In genomic region chr3:119352235-119352634, GRCh38 we compare ENCODE assay signal across 9 cellular contexts. TPM values are rescaled to one million over a fixed set of nuclear protein-coding genes. Genes with fewer than 3 reads are reported as not detected.
DNase-seq lines count a peak whose midpoint lies in the region; ATAC-seq, FAIRE-seq and TF ChIP-seq lines count a peak whose summit lies in the region.
"Had no signal": no experiment of that assay in that cellular context is flagged by ENCODE, and none has a peak within 500 bp of the region (broad histone marks: within the 10 kb centered on the region; RNA-seq: fewer than 3 reads in every experiment).

No MANE protein-coding gene starts in this region.

- no peaks in the 10 kb centered on the region for H3K9me1 ChIP-seq in K562 (ENCODE audit: control insufficient read depth, insufficient read depth, low read length)

- no peak overlapping the region for H3K27ac Mint-ChIP-seq in activated T-helper 1 cell treated with anti-CD3 and anti-CD28 coated beads, Interleukin-12 subunit alpha, Interleukin-12 subunit beta, Interleukin-2, Interleukin-4 antibody, amounts not matched to agents 30 ng/mL and 10 ng/mL and 1 ng/mL, durations not matched to agents 14 hours and 24 hours and 36 hours
- H3K27ac Mint-ChIP-seq in MCF 10A (ENCODE audit: low read depth, unreplicated experiment), result no peak overlapping the region

- H3K4me3 Mint-ChIP-seq in activated T-helper 1 cell treated with anti-CD3 and anti-CD28 coated beads, Interleukin-12 subunit alpha, Interleukin-12 subunit beta, Interleukin-2, Interleukin-4 antibody, amounts not matched to agents 30 ng/mL and 10 ng/mL and 1 ng/mL, durations not matched to agents 14 hours and 24 hours and 36 hours, result no peak overlapping the region
- no peak overlapping the region for H3K4me3 Mint-ChIP-seq in MCF 10A (ENCODE audit: unreplicated experiment)

- BruUV-seq in OCI-LY7 (replicated peaks; lab: Mats Ljungman, UMichigan), result no TSS peak
- no TSS peak for BruUV-seq in K562 (replicated peaks; lab: Mats Ljungman, UMichigan)
- no TSS peak for BruUV-seq in MCF 10A (replicated peaks; lab: Mats Ljungman, UMichigan)

- no peak for TF ChIP-seq POLR2A in K562 (conservative IDR thresholded peaks at IDR 0.05)

- TF ChIP-seq EP300 in K562 (IDR thresholded peaks at IDR 0.05; ENCODE audit: low read length), result no peak

- H3K36me3 ChIP-seq in OCI-LY7 (ENCODE audit: insufficient read depth, low read length) (no peaks in the 10 kb centered on the region), K562 (ENCODE audit: control insufficient read depth, insufficient read depth, low read length) (no peaks in the 10 kb centered on the region)

- peak; percentile 72 for DNase-seq in OCI-LY7 (ENCODE audit: low spot score)
- peak in 1 of 4 experiments; percentile 36 for DNase-seq in K562 (ENCODE audit: extremely low read depth in 1 of 4, low spot score in 3 of 4)
- peak; percentile 7 to 34 (median 23) for DNase-seq in stimulated activated CD4-positive, alpha-beta T cell treated with anti-CD3 and anti-CD28 coated beads, Interleukin-12 subunit alpha, Interleukin-12 subunit beta, amount 100 ng/mL, for 48 hours (ENCODE audit: low read depth in 2 of 3, low spot score in 1 of 3)
- no peak for DNase-seq in activated T-helper 1 cell treated with anti-CD3 and anti-CD28 coated beads, Interleukin-12 subunit alpha, Interleukin-12 subunit beta, Interleukin-2, Interleukin-4 antibody, amounts not matched to agents 30 ng/mL and 10 ng/mL and 1 ng/mL, durations not matched to agents 14 hours and 24 hours and 36 hours (ENCODE audit: low spot score)
- DNase-seq in NCI-H526 treated with DMSO at 0.1 percent for 48 hours (lab: John Stamatoyannopoulos, UW), result no peak
- DNase-seq in MCF 10A (ENCODE audit: unreplicated experiment), result no peak
- DNase-seq: left cardiac atrium had no signal

- peaks cover 25% of the 10 kb centered on the region for H3K4me1 ChIP-seq in OCI-LY7 (ENCODE audit: insufficient read depth, low read length, poor library complexity, severe bottlenecking)
- peaks cover 0 to 7% of the 10 kb centered on the region in 2 experiments; a peak in 4 of 5 replicates for H3K4me1 ChIP-seq in K562 (replicated peaks in 1 of 2; ENCODE audit: control insufficient read depth in 2 of 2, insufficient read depth in 2 of 2, low read length in 2 of 2)

- H3K27ac ChIP-seq in OCI-LY7 (ENCODE audit: low read depth, low read length, poor library complexity, severe bottlenecking) (peak overlapping the region; percentile 37), K562 (ENCODE audit: extremely low read depth, low read depth, low read length) (no peak overlapping the region)

- ATAC-seq in GM18517 (IDR thresholded peaks at IDR 0.05; ENCODE audit: unreplicated experiment), result peak; percentile 96
- ATAC-seq in HG02763 (IDR thresholded peaks at IDR 0.05; ENCODE audit: unreplicated experiment), result peak; percentile 98
- peak; percentile 70 for ATAC-seq in K562

- TF ChIP-seq CTCF in OCI-LY7 (conservative IDR thresholded peaks at IDR 0.05; ENCODE audit: low read length), result no peak
- no peak for TF ChIP-seq CTCF in K562 (IDR thresholded peaks at IDR 0.05 in 2 of 3, conservative IDR thresholded peaks at IDR 0.05 in 1 of 3; ENCODE audit: insufficient read depth in 2 of 3, low read depth in 1 of 3, low read length in 3 of 3)
- TF ChIP-seq CTCF in MCF 10A (IDR thresholded peaks at IDR 0.05; ENCODE audit: unreplicated experiment), result no peak

- 0 out of 4 replicates have a peak, but pooled peaks of 1 of the 2 experiments have one; percentile 2 for TF ChIP-seq RAD21 in K562 (CRISPR knock-in tag; conservative IDR thresholded peaks at IDR 0.05 in 1 of 2, IDR thresholded peaks at IDR 0.05 in 1 of 2)

- peaks cover 28% of the 10 kb centered on the region for H3K27me3 Mint-ChIP-seq in activated T-helper 1 cell treated with anti-CD3 and anti-CD28 coated beads, Interleukin-12 subunit alpha, Interleukin-12 subunit beta, Interleukin-2, Interleukin-4 antibody, amounts not matched to agents 30 ng/mL and 10 ng/mL and 1 ng/mL, durations not matched to agents 14 hours and 24 hours and 36 hours (ENCODE audit: insufficient read depth)
- no peaks in the 10 kb centered on the region for H3K27me3 Mint-ChIP-seq in MCF 10A (ENCODE audit: insufficient read depth, unreplicated experiment)

- H3K4me2 ChIP-seq in OCI-LY7 (ENCODE audit: low read length), result peak overlapping the region; percentile 58
- H3K4me2 ChIP-seq in K562 (ENCODE audit: insufficient read depth, low read length), result no peak overlapping the region

- no peaks in the 10 kb centered on the region for H3K9me2 ChIP-seq in OCI-LY7 (ENCODE audit: insufficient read depth, low read length)

- no peak overlapping the region for H3K9ac ChIP-seq in K562 (ENCODE audit: insufficient read depth in 1 of 2, low read depth in 2 of 2, low read length in 2 of 2)

- H3K79me2 ChIP-seq in OCI-LY7 (ENCODE audit: insufficient read depth, low read depth, low read length) (no peaks in the 10 kb centered on the region), K562 (ENCODE audit: control insufficient read depth, insufficient read depth, low read length) (no peaks in the 10 kb centered on the region)

- peaks cover 19% of the 10 kb centered on the region for H3K4me1 Mint-ChIP-seq in activated T-helper 1 cell treated with anti-CD3 and anti-CD28 coated beads, Interleukin-12 subunit alpha, Interleukin-12 subunit beta, Interleukin-2, Interleukin-4 antibody, amounts not matched to agents 30 ng/mL and 10 ng/mL and 1 ng/mL, durations not matched to agents 14 hours and 24 hours and 36 hours (ENCODE audit: low read depth)
- peaks cover 5% of the 10 kb centered on the region for H3K4me1 Mint-ChIP-seq in MCF 10A (ENCODE audit: insufficient read depth, unreplicated experiment)

- no peaks in the 10 kb centered on the region for H3K36me3 Mint-ChIP-seq in activated T-helper 1 cell treated with anti-CD3 and anti-CD28 coated beads, Interleukin-12 subunit alpha, Interleukin-12 subunit beta, Interleukin-2, Interleukin-4 antibody, amounts not matched to agents 30 ng/mL and 10 ng/mL and 1 ng/mL, durations not matched to agents 14 hours and 24 hours and 36 hours (ENCODE audit: low read depth)
- no peaks in the 10 kb centered on the region for H3K36me3 Mint-ChIP-seq in MCF 10A (ENCODE audit: insufficient read depth, unreplicated experiment)

- peaks cover 0 to 3% of the 10 kb centered on the region in 2 experiments; a peak in 2 of 5 replicates for H3K27me3 ChIP-seq in K562 (ENCODE audit: control insufficient read depth in 2 of 2, insufficient read depth in 2 of 2, low read length in 2 of 2)

- in situ Hi-C loops in K562 (cut with MboI), result no loop called here

- intact Hi-C loops in OCI-LY7 (cut with micrococcal nuclease; ENCODE audit: unreplicated experiment) (loop anchor here (5.0 to 10.0 kb wide), 2 partner anchors 55 to 467 kb away; no protein-coding TSS in a partner anchor), K562 (cut with micrococcal nuclease) (loop anchor here (2.0 to 10.0 kb wide), 2 partner anchors 77 to 467 kb away; no protein-coding TSS in a partner anchor), MCF 10A (cut with micrococcal nuclease) (no loop called here)
- intact Hi-C loops in activated T-helper 1 cell treated with anti-CD3 and anti-CD28 coated beads, Interleukin-12 subunit alpha, Interleukin-12 subunit beta, Interleukin-2, Interleukin-4 antibody, amounts not matched to agents 30 ng/mL and 10 ng/mL and 1 ng/mL, durations not matched to agents 14 hours and 24 hours and 36 hours (cut with micrococcal nuclease), result loop anchor here (1.0 to 5.0 kb wide), 4 partner anchors 29 to 470 kb away; partner anchors contain the start of genes ARHGAP31 and TEX55

- no peak overlapping the region for H3K4me3 ChIP-seq in OCI-LY7 (ENCODE audit: low read depth, low read length, poor library complexity, severe bottlenecking)
- no peak overlapping the region for H3K4me3 ChIP-seq in K562

- WGBS in K562 (ENCODE audit: insufficient coverage, low coverage, missing lambda C conversion rate), result 2% methylated on average over 4 of the region's 4 CpGs

- H2AFZ ChIP-seq in OCI-LY7 (ENCODE audit: low read length) (no peak overlapping the region; the same call in 1 of the 2 replicates), K562 (ENCODE audit: low read depth, low read length) (no peak overlapping the region)

- H4K20me1 ChIP-seq in OCI-LY7 (ENCODE audit: insufficient read depth, low read length) (no peaks in the 10 kb centered on the region), K562 (replicated peaks; ENCODE audit: control insufficient read depth, insufficient read depth, low read length) (no peaks in the 10 kb centered on the region)

- POLR2A ChIA-PET in OCI-LY7 (lab: Charles Lee), result interaction anchor here (0.6 to 2.4 kb wide), 10 partner anchors 10 to 111 kb away, joined by 3 to 12 read pairs (median 3); partner anchors contain the start of genes B4GALT4 and TMEM39A
- POLR2A ChIA-PET in K562 (lab: Yijun Ruan, JAX), result interaction anchor here (0.6 to 1.9 kb wide), 3 partner anchors 10 to 54 kb away, joined by 3 to 5 read pairs (median 3); no protein-coding TSS in a partner anchor
- POLR2A ChIA-PET in MCF 10A (lab: Yijun Ruan, JAX), result no interaction called here

- no peaks in the 10 kb centered on the region for H3K9me3 Mint-ChIP-seq in activated T-helper 1 cell treated with anti-CD3 and anti-CD28 coated beads, Interleukin-12 subunit alpha, Interleukin-12 subunit beta, Interleukin-2, Interleukin-4 antibody, amounts not matched to agents 30 ng/mL and 10 ng/mL and 1 ng/mL, durations not matched to agents 14 hours and 24 hours and 36 hours
- no peaks in the 10 kb centered on the region for H3K9me3 Mint-ChIP-seq in MCF 10A (ENCODE audit: unreplicated experiment)

- CTCF ChIA-PET in OCI-LY7 (lab: Charles Lee; ENCODE audit: unreplicated experiment) (interaction anchor here (0.6 to 1.8 kb wide), 3 partner anchors 60 to 111 kb away, joined by 3 to 10 read pairs (median 3); no protein-coding TSS in a partner anchor), K562 (lab: Yijun Ruan, JAX; ENCODE audit: low intra/inter-chr PET ratio) (no interaction called here), MCF 10A (lab: Yijun Ruan, JAX) (interaction anchor here (0.6 to 0.9 kb wide), 2 partner anchors 15 to 66 kb away, joined by 3 read pairs; no protein-coding TSS in a partner anchor)

- no peak for FAIRE-seq in K562 (lab: Jason Lieb, UNC)

- H3K9me3 ChIP-seq in OCI-LY7 (ENCODE audit: low read length), result no peaks in the 10 kb centered on the region
- no peaks in the 10 kb centered on the region for H3K9me3 ChIP-seq in K562 (replicated peaks; ENCODE audit: control insufficient read depth, insufficient read depth, low read depth, low read length)

RNA-seq across cellular contexts. Expression of gene ARHGAP31, which starts 58.1 kb away (rescaled TPM):
- total RNA-seq in OCI-LY7 (2014; rRNA removed; shearing (Covaris generic)), result 4.1 TPM in 2 replicates
- total RNA-seq in OCI-LY7 (2022) (2.8 and 4.0 TPM in 2 replicates), K562 (2014; rRNA removed) (not detected in 2 replicates), K562 (2014; rRNA removed; fragmentation: Illumina TruSeq; extraction: Trizol) (0.11 TPM in 1 of 2 replicates, not detected in the other), K562 (2015; rRNA removed; fragmentation: Illumina TruSeq; extraction: Trizol) (not detected in 2 replicates), K562 (2021) (0.13 and 0.38 TPM in 2 replicates), MCF 10A (2022) (4.4 and 4.7 TPM in 2 replicates)
- total RNA-seq in K562 (2011; cell fraction: chromatin; rRNA removed; ENCODE audit: low replicate concordance), result not detected in 2 replicates
- under 0.01 TPM in 1 of 2 replicates, not detected in the other for total RNA-seq in K562 (2011; cell fraction: nucleolus; rRNA removed)
- not detected in 2 replicates for total RNA-seq in K562 (2011; cell fraction: nucleoplasm; rRNA removed)
- polyA plus RNA-seq in K562 (2011; rRNA removed) (not detected in 2 replicates), K562 (2014; fragmentation: Illumina TruSeq; extraction: Trizol) (0.01 TPM in 1 of 2 replicates, not detected in the other), K562 (2014; fragmentation: Nextera tagmentation; extraction: Ambion mirVana) (under 1 TPM; under 0.01 to 0.01 TPM), K562 (2014; rRNA removed) (not detected in 2 replicates)
- polyA plus RNA-seq in K562 (2011; cell fraction: cytosol; rRNA removed), result 0.01 TPM in 2 replicates
- polyA plus RNA-seq in K562 (2011; cell fraction: nucleus; rRNA removed), result not detected in 2 replicates
- polyA plus RNA-seq in K562 (2012), result 0.03 and 0.08 TPM in 2 replicates
- polyA minus RNA-seq in K562 (2011; rRNA and poly(A)+ RNA removed), result 0.03 TPM in 1 of 2 replicates, not detected in the other
- polyA minus RNA-seq in K562 (2011; cell fraction: cytosol; rRNA and poly(A)+ RNA removed), result not detected in 2 replicates
- not detected in 2 replicates for polyA minus RNA-seq in K562 (2011; cell fraction: nucleus; rRNA and poly(A)+ RNA removed)
- 7.5 and 8.0 TPM in 2 replicates for total RNA-seq in activated T-helper 1 cell treated with anti-CD3 and anti-CD28 coated beads, Interleukin-12 subunit alpha, Interleukin-12 subunit beta, Interleukin-2, Interleukin-4 antibody, amounts not matched to agents 30 ng/mL and 10 ng/mL and 1 ng/mL, durations not matched to agents 14 hours and 24 hours and 36 hours

Comparison
In these comparisons a context has a peak if more than half of its experiments do, and no peak if none do; other contexts are left out.
1. DNase-seq: peak in OCI-LY7 (single experiment) and stimulated activated CD4-positive, alpha-beta T cell treated with anti-CD3 and anti-CD28 coated beads, Interleukin-12 subunit alpha, Interleukin-12 subunit beta, amount 100 ng/mL, for 48 hours (3 of 3); none in activated T-helper 1 cell treated with anti-CD3 and anti-CD28 coated beads, Interleukin-12 subunit alpha, Interleukin-12 subunit beta, Interleukin-2, Interleukin-4 antibody, amounts not matched to agents 30 ng/mL and 10 ng/mL and 1 ng/mL, durations not matched to agents 14 hours and 24 hours and 36 hours (single experiment), NCI-H526 treated with DMSO at 0.1 percent for 48 hours (single experiment) and MCF 10A (single experiment).
2. Peak in every context shown above with its lines, with median percentiles within 50 percentile points of each other: ATAC-seq.